Comparison of ENCODE assay signal across 1 cellular context in genomic region chr17:31510273-31511175, GRCh38.
TF ChIP-seq lines count a peak whose summit lies in the region.

No MANE protein-coding gene starts in this region.

TF ChIP-seq in H1, 55 proteins besides CTCF, POLR2A, EP300 and RAD21 (continued from another document):
- TF ChIP-seq CHD7 (IDR thresholded peaks at IDR 0.05; ENCODE audit: insufficient replicate concordance, low read length) = no peak
- no peak for TF ChIP-seq SUZ12 (IDR thresholded peaks at IDR 0.05; ENCODE audit: low read length)
- no peak for TF ChIP-seq TAF1 (IDR thresholded peaks at IDR 0.05; ENCODE audit: low read depth, low read length)
- TF ChIP-seq CEBPB (IDR thresholded peaks at IDR 0.05; ENCODE audit: low read depth, low read length) = no peak
- no peak for TF ChIP-seq JUND (IDR thresholded peaks at IDR 0.05; ENCODE audit: low read length)
- no peak for TF ChIP-seq TBP (IDR thresholded peaks at IDR 0.05; ENCODE audit: low read depth, low read length)
- no peak for TF ChIP-seq E2F6 (IDR thresholded peaks at IDR 0.05)
- TF ChIP-seq NANOG (IDR thresholded peaks at IDR 0.05; ENCODE audit: insufficient read depth, low read depth, low read length, poor library complexity, severe bottlenecking) = no peak
